Comparison of ENCODE assay signal across 19 cellular contexts in the genomic region with DNA sequence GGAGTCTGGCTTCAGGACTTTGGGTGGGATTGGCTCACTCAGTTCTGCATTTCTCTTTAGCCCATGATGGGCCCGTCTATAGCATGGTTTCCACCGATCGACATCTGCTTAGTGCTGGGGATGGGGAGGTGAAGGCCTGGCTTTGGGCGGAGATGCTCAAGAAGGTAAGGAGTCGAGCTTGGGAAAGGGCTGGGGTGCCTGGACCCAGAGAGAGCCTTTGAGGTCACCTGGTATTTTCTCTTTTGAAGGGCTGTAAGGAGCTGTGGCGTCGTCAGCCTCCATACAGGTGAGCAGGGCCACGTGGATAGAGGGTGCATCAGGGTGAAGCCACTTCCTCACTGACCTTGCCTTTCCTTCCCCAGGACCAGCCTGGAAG. TPM values are rescaled to one million over a fixed set of nuclear protein-coding genes. Genes with fewer than 3 reads are reported as not detected.
DNase-seq lines count a peak whose midpoint lies in the region; ATAC-seq, FAIRE-seq and TF ChIP-seq lines count a peak whose summit lies in the region.
"Had no signal": no experiment of that assay in that cellular context is flagged by ENCODE, and none has a peak within 500 bp of the region (broad histone marks: within the 10 kb centered on the region; RNA-seq: fewer than 3 reads in every experiment).

No MANE protein-coding gene starts in this region.

- no peaks in the 10 kb centered on the region for H3K36me3 ChIP-seq in astrocyte (ENCODE audit: insufficient read depth, low read length)

- no peak overlapping the region for H2AFZ ChIP-seq in astrocyte (ENCODE audit: low read depth, low read length)

- H3K4me1 Mint-ChIP-seq in HFFc6 (ENCODE audit: low read depth) (peaks cover 33% of the 10 kb centered on the region), astrocyte (ENCODE audit: low read depth, unreplicated experiment) (peaks cover 4% of the 10 kb centered on the region), neural crest cell (peaks cover 33% of the 10 kb centered on the region)

- peaks cover 15% of the 10 kb centered on the region for H3K27me3 ChIP-seq in astrocyte (ENCODE audit: insufficient read depth, low read length)

- no peaks in the 10 kb centered on the region for H3K79me2 ChIP-seq in astrocyte (ENCODE audit: insufficient read depth, low read length)

- peaks cover 3% of the 10 kb centered on the region for H3K9me3 ChIP-seq in astrocyte (ENCODE audit: insufficient read depth, low read depth, low read length)
- H3K9me3 ChIP-seq: A549, BE2C, HAP-1 had no signal

- H3K4me3 Mint-ChIP-seq in HFFc6: no peak overlapping the region
- H3K4me3 Mint-ChIP-seq in astrocyte (ENCODE audit: unreplicated experiment): peak overlapping the region; percentile 15
- H3K4me3 Mint-ChIP-seq in neural crest cell: peak overlapping the region; percentile 71
- H3K4me3 Mint-ChIP-seq: CD8-positive, alpha-beta T cell had no signal

- H3K4me2 ChIP-seq in astrocyte (ENCODE audit: low read length): no peak overlapping the region

- H3K27ac ChIP-seq in astrocyte (ENCODE audit: low read depth, low read length): no peak overlapping the region
- H3K27ac ChIP-seq: A549, C4-2B, HL-60 had no signal

- FAIRE-seq in astrocyte (lab: Jason Lieb, UNC): no peak
- FAIRE-seq: A549, GM12892, GM19239 had no signal

- H3K4me1 ChIP-seq in astrocyte (ENCODE audit: insufficient read depth, low read length): peaks cover 31% of the 10 kb centered on the region

- no peak for ATAC-seq in HG03432 (IDR thresholded peaks at IDR 0.05; ENCODE audit: unreplicated experiment)
- ATAC-seq: A549; CD8-positive, alpha-beta T cell had no signal

- no peak for DNase-seq in HFFc6
- DNase-seq in astrocyte (ENCODE audit: low read depth): no peak
- DNase-seq in neural crest cell (ENCODE audit: low read depth, low spot score): no peak
- DNase-seq in activated gamma-delta T cell treated with Interleukin-2 at 50 U/mL for 16 hours: no peak
- no peak for DNase-seq in dermis blood vessel endothelial cell
- no peak for DNase-seq in HCEC 1CT
- DNase-seq: BE2C; CD8-positive, alpha-beta T cell; COR-L47; DND-41; GDM1; GOT3 had no signal

- H3K36me3 Mint-ChIP-seq in HFFc6 (ENCODE audit: low read depth) (peaks cover 41% of the 10 kb centered on the region), astrocyte (ENCODE audit: low read depth, unreplicated experiment) (peaks cover 8% of the 10 kb centered on the region), neural crest cell (ENCODE audit: low read depth) (peaks cover 2% of the 10 kb centered on the region)

- no peak overlapping the region for H3K9ac ChIP-seq in astrocyte (ENCODE audit: low read length)

- H3K9me3 Mint-ChIP-seq in HFFc6: peaks cover 11% of the 10 kb centered on the region
- H3K9me3 Mint-ChIP-seq in astrocyte (ENCODE audit: unreplicated experiment): no peaks in the 10 kb centered on the region
- H3K9me3 Mint-ChIP-seq in neural crest cell: no peaks in the 10 kb centered on the region
- H3K9me3 Mint-ChIP-seq: CD8-positive, alpha-beta T cell had no signal

- peaks cover 64% of the 10 kb centered on the region for H3K27me3 Mint-ChIP-seq in HFFc6 (ENCODE audit: insufficient read depth)
- no peaks in the 10 kb centered on the region for H3K27me3 Mint-ChIP-seq in astrocyte (ENCODE audit: low read depth, unreplicated experiment)
- peaks cover 21% of the 10 kb centered on the region for H3K27me3 Mint-ChIP-seq in neural crest cell (ENCODE audit: low read depth)

- peaks cover 33% of the 10 kb centered on the region for H4K20me1 ChIP-seq in astrocyte (ENCODE audit: insufficient read depth, low read length)

- no peak overlapping the region for H3K4me3 ChIP-seq in astrocyte (ENCODE audit: insufficient read depth, low read depth, low read length)
- H3K4me3 ChIP-seq: A549, HAP-1 had no signal

- TF ChIP-seq CTCF in HFFc6 (IDR thresholded peaks at IDR 0.05): no peak
- TF ChIP-seq CTCF in astrocyte (IDR thresholded peaks at IDR 0.05; ENCODE audit: insufficient read depth, low read depth, low read length): no peak
- no peak for TF ChIP-seq CTCF in neural crest cell (conservative IDR thresholded peaks at IDR 0.05)

- H3K27ac Mint-ChIP-seq in HFFc6 (peak overlapping the region; percentile 40), astrocyte (ENCODE audit: unreplicated experiment) (no peak overlapping the region), neural crest cell (ENCODE audit: unreplicated experiment) (no peak overlapping the region)
- H3K27ac Mint-ChIP-seq: CD8-positive, alpha-beta T cell had no signal

RNA-seq across cellular contexts. Expression of gene THOC6, which starts 2.2 kb away (rescaled TPM):
- 10 to 100 TPM; 18.2 to 21.6 (median 19.9) TPM for total RNA-seq in HFFc6 (2021; fragmentation: NEBNext Ultra II Directional; extraction: Animal tissue kit (Norgen Biotek cat#: 25700))
- 17.4 and 22.3 TPM in 2 replicates for total RNA-seq in astrocyte
- 62.5 and 68.0 TPM in 2 replicates for total RNA-seq in neural crest cell
- total RNA-seq in dermis blood vessel endothelial cell: 21.4 and 25.4 TPM in 2 replicates

RNA-seq across cellular contexts. Expression of gene HCFC1R1, which starts 2.2 kb away (rescaled TPM):
- total RNA-seq in HFFc6 (2021; fragmentation: NEBNext Ultra II Directional; extraction: Animal tissue kit (Norgen Biotek cat#: 25700)): 10 to 100 TPM; 54.6 to 90.3 (median 83.2) TPM
- total RNA-seq in astrocyte (47.0 and 71.6 TPM in 2 replicates), neural crest cell (23.7 and 28.6 TPM in 2 replicates), dermis blood vessel endothelial cell (2.6 and 5.2 TPM in 2 replicates)

RNA-seq across cellular contexts. Expression of gene TNFRSF12A, which starts 5.8 kb away (rescaled TPM):
- 100 to 1,000 TPM; 392 to 451 (median 429) TPM for total RNA-seq in HFFc6 (2021; fragmentation: NEBNext Ultra II Directional; extraction: Animal tissue kit (Norgen Biotek cat#: 25700))
- total RNA-seq in astrocyte (262 and 275 TPM in 2 replicates), neural crest cell (3.1 and 3.5 TPM in 2 replicates), dermis blood vessel endothelial cell (45.4 and 48.2 TPM in 2 replicates)

RNA-seq across cellular contexts. Expression of gene CLDN6, which starts 8.0 kb away (rescaled TPM):
- under 1 TPM in 1 of 6 experiments, not detected in 5; 0.21 TPM for total RNA-seq in HFFc6 (2021; fragmentation: NEBNext Ultra II Directional; extraction: Animal tissue kit (Norgen Biotek cat#: 25700))
- 449 and 584 TPM in 2 replicates for total RNA-seq in astrocyte
- 0.47 and 0.55 TPM in 2 replicates for total RNA-seq in neural crest cell
- total RNA-seq in dermis blood vessel endothelial cell: not detected in 2 replicates
- total RNA-seq: CD8-positive, alpha-beta T cell had no signal

RNA-seq across cellular contexts. Expression of gene BICDL2, which starts 10.8 kb away (rescaled TPM):
- total RNA-seq in HFFc6 (2021; fragmentation: NEBNext Ultra II Directional; extraction: Animal tissue kit (Norgen Biotek cat#: 25700)): not detected
- total RNA-seq in astrocyte: 0.16 TPM in 1 of 2 replicates, not detected in the other
- not detected in 2 replicates for total RNA-seq in neural crest cell
- not detected in 2 replicates for total RNA-seq in dermis blood vessel endothelial cell
- total RNA-seq: CD8-positive, alpha-beta T cell had no signal

Comparison
In these comparisons a context has a peak if more than half of its experiments do, and no peak if none do; other contexts are left out.
1. RNA of gene TNFRSF12A, which starts 5.8 kb away (total RNA-seq): 392 to 451 TPM in HFFc6, 262 to 275 TPM in astrocyte and 45.4 to 48.2 TPM in dermis blood vessel endothelial cell; 3.1 to 3.5 TPM in neural crest cell; every median in the first group is over 10 times any median in the second.